Comparison of ENCODE assay signal across 30 cellular contexts in genomic region chr18:61340148-61340547, GRCh38. TPM values are rescaled to one million over a fixed set of nuclear protein-coding genes. Genes with fewer than 3 reads are reported as not detected.
"Had no signal": no experiment of that assay in that cellular context is flagged by ENCODE, and none has a peak within 500 bp of the region (broad histone marks: within the 10 kb centered on the region; RNA-seq: fewer than 3 reads in every experiment).

No MANE protein-coding gene starts in this region.

- H3K36me3 Mint-ChIP-seq: memory B cell; naive B cell; natural killer cell treated with Interleukin-12 subunit alpha and Interleukin-12 subunit beta and Interleukin-15 and Interleukin-18, amount 100 ng/mL, for 72 hours; stimulated activated memory B cell treated with anti-CD40 and anti-IgM and Interleukin-4, amounts not matched to agents 10 μg/mL and 1 μg/mL and 100 μg/mL, for 72 hours had no signal

- ATAC-seq: effector memory CD8-positive, alpha-beta T cell; gastroesophageal sphincter; heart left ventricle; left colon; left ventricle myocardium superior; lower lobe of right lung; mucosa of descending colon; natural killer cell treated with Interleukin-12 subunit alpha and Interleukin-12 subunit beta and Interleukin-15 and Interleukin-18, amount 100 ng/mL, for 72 hours; sciatic nerve; stimulated activated memory B cell treated with anti-CD40 and anti-IgM and Interleukin-4, amounts not matched to agents 10 μg/mL and 1 μg/mL and 100 μg/mL, for 72 hours; stimulated activated naive CD8-positive, alpha-beta T cell treated with anti-CD3 and anti-CD28 coated beads, Interleukin-15, Interleukin-2, amounts not matched to agents 100 U/mL and 50 U/mL, for 24 hours had no signal

- H3K4me1 ChIP-seq: gastroesophageal sphincter, heart left ventricle, lower lobe of right lung, parathyroid adenoma, prostate gland had no signal

- H3K36me3 ChIP-seq: gastroesophageal sphincter, heart left ventricle, lower lobe of right lung, prostate gland, right atrium auricular region, thoracic aorta, tibial nerve, upper lobe of left lung had no signal

- H3K4me1 Mint-ChIP-seq: naive B cell; stimulated activated memory B cell treated with anti-CD40 and anti-IgM and Interleukin-4, amounts not matched to agents 10 μg/mL and 1 μg/mL and 100 μg/mL, for 72 hours had no signal

- H3K27ac ChIP-seq: coronary artery, gastroesophageal sphincter, heart left ventricle, hepatocyte, lower lobe of right lung, parathyroid adenoma, prostate gland, right atrium auricular region, thoracic aorta, tibial nerve, upper lobe of left lung had no signal

- H3K9ac ChIP-seq: parathyroid adenoma had no signal

- H3K4me3 Mint-ChIP-seq: effector memory CD8-positive, alpha-beta T cell; memory B cell; naive B cell; natural killer cell treated with Interleukin-12 subunit alpha and Interleukin-12 subunit beta and Interleukin-15 and Interleukin-18, amount 100 ng/mL, for 72 hours; neural crest cell; stimulated activated memory B cell treated with anti-CD40 and anti-IgM and Interleukin-4, amounts not matched to agents 10 μg/mL and 1 μg/mL and 100 μg/mL, for 72 hours had no signal

- DNase-seq: dermis blood vessel endothelial cell; effector memory CD8-positive, alpha-beta T cell; heart left ventricle; left colon; left ventricle myocardium superior; lower lobe of right lung; mucosa of descending colon; naive B cell; stimulated activated CD4-positive, alpha-beta T cell treated with anti-CD3 and anti-CD28 coated beads, Interleukin-12 subunit alpha, Interleukin-12 subunit beta, amount 100 ng/mL, for 4 hours; stimulated activated CD4-positive, alpha-beta T cell treated with anti-CD3 and anti-CD28 coated beads, Interleukin-2, amount 100 ng/mL, for 24 hours; stimulated activated CD4-positive, alpha-beta T cell treated with anti-CD3 and anti-CD28 coated beads, Interleukin-4, amount 100 ng/mL, for 24 hours; stimulated activated naive CD8-positive, alpha-beta T cell treated with anti-CD3 and anti-CD28 coated beads, Interleukin-15, Interleukin-2, amounts not matched to agents 100 U/mL and 50 U/mL, for 24 hours; substantia nigra had no signal

- H3K9me3 ChIP-seq: gastroesophageal sphincter, heart left ventricle, lower lobe of right lung, mucosa of descending colon, prostate gland, right atrium auricular region, thoracic aorta, tibial nerve, upper lobe of left lung had no signal

- H3K9me3 Mint-ChIP-seq: memory B cell; natural killer cell treated with Interleukin-12 subunit alpha and Interleukin-12 subunit beta and Interleukin-15 and Interleukin-18, amount 100 ng/mL, for 72 hours; neural crest cell; stimulated activated memory B cell treated with anti-CD40 and anti-IgM and Interleukin-4, amounts not matched to agents 10 μg/mL and 1 μg/mL and 100 μg/mL, for 72 hours had no signal

- H3K27me3 ChIP-seq: right atrium auricular region, upper lobe of left lung had no signal

- H3K27ac Mint-ChIP-seq: effector memory CD8-positive, alpha-beta T cell; memory B cell; naive B cell; natural killer cell treated with Interleukin-12 subunit alpha and Interleukin-12 subunit beta and Interleukin-15 and Interleukin-18, amount 100 ng/mL, for 72 hours; stimulated activated memory B cell treated with anti-CD40 and anti-IgM and Interleukin-4, amounts not matched to agents 10 μg/mL and 1 μg/mL and 100 μg/mL, for 72 hours had no signal

- H3K4me3 ChIP-seq: coronary artery, gastroesophageal sphincter, heart left ventricle, hepatocyte, lower lobe of right lung, mucosa of descending colon, prostate gland, right atrium auricular region, smooth muscle cell, thoracic aorta, tibial nerve, upper lobe of left lung had no signal

RNA-seq across cellular contexts. Expression of gene CDH20, which starts 6.9 kb away (rescaled TPM):
- total RNA-seq: kidney epithelial cell, left colon, left ventricle myocardium superior, mucosa of descending colon, osteoblast, smooth muscle cell had no signal
